Comparison of ENCODE assay signal across 7 cellular contexts in the genomic region with DNA sequence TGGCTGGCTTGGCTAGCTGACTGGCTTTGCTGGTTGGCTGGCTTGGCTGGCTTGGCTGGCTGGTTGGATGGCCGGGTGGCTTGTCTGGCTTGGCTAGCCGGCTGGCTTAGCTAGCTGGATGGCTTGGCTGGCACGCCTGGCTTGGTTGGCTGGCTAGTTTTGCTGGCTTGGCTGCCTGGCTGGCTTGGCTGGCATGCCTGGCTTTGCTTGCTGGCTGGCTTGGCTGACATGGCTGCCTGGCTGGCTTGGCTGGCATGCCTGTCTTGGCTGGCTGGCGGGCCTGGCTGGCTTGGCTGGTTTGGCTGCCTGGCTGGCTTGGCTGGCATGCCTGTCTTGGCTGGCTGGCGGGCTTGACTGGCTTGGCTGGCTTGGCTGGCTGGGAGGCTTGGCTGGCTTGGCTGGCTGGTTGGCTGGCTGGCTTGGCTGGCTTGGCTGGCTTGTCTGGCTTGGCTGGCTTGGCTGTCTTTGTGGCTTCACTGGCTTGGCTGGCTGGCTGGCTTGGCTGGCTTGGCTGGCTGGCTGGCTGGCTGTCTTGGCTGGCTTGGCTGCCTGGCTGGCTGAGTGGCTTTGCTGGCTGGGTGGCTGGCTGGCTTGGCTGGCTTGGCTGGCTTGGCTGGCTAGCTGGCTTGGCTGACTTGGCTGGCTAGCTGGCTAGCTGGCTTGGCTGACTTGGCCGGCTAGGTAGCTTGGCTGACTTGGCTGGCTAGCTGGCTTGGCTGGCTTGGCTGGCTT.
A peak's percentile ranks its signal among the peaks of the same experiment; 100 is the strongest.
DNase-seq lines count a peak whose midpoint lies in the region; ATAC-seq and TF ChIP-seq lines count a peak whose summit lies in the region.
"Not testable (repeated sequence)": the region's sequence is repeated elsewhere in the genome, so short reads cannot be mapped to it uniquely, and the experiment has no call there.

No MANE protein-coding gene starts in this region.

- not testable (repeated sequence) for H3K27me3 ChIP-seq in naive thymus-derived CD4-positive, alpha-beta T cell (ENCODE audit: control insufficient read depth in 2 of 2, insufficient read depth in 2 of 2, low read length in 2 of 2); sigmoid colon; upper lobe of right lung

- POLR2A ChIA-PET in naive thymus-derived CD4-positive, alpha-beta T cell (lab: Charles Lee) = not testable (repeated sequence)

- not testable (repeated sequence) for H3K4me3 ChIP-seq in naive thymus-derived CD4-positive, alpha-beta T cell (ENCODE audit: low read length); sigmoid colon; upper lobe of right lung

- peak; percentile 11 for DNase-seq in RPMI8226
- peak; percentile 30 for DNase-seq in ecto neural progenitor cell (ENCODE audit: low spot score)
- peak; percentile 23 for DNase-seq in left cardiac atrium
- DNase-seq in left lobe of liver (ENCODE audit: low spot score) = peak; percentile 44
- not testable (repeated sequence) for DNase-seq in naive thymus-derived CD4-positive, alpha-beta T cell
- DNase-seq in sigmoid colon = peak; percentile 70
- peak; percentile 67 for DNase-seq in upper lobe of right lung

- intact Hi-C loops in left cardiac atrium (cut with DNase I); naive thymus-derived CD4-positive, alpha-beta T cell (cut with micrococcal nuclease); sigmoid colon (cut with DNase I); upper lobe of right lung (cut with DNase I): not testable (repeated sequence)

- H3K27ac ChIP-seq in naive thymus-derived CD4-positive, alpha-beta T cell (ENCODE audit: low read depth, low read length); sigmoid colon; upper lobe of right lung: not testable (repeated sequence)

- H3K27me3 Mint-ChIP-seq in naive thymus-derived CD4-positive, alpha-beta T cell = not testable (repeated sequence)

- not testable (repeated sequence) for TF ChIP-seq EP300 in sigmoid colon (IDR thresholded peaks at IDR 0.05)

- not testable (repeated sequence) for H3K4me3 Mint-ChIP-seq in naive thymus-derived CD4-positive, alpha-beta T cell

- ATAC-seq in left cardiac atrium, left lobe of liver: not testable (repeated sequence)
- ATAC-seq in naive thymus-derived CD4-positive, alpha-beta T cell = peak; percentile 11
- peak; percentile 22 for ATAC-seq in upper lobe of right lung

- H3K27ac Mint-ChIP-seq in naive thymus-derived CD4-positive, alpha-beta T cell = not testable (repeated sequence)

- not testable (repeated sequence) for TF ChIP-seq CTCF in sigmoid colon (IDR thresholded peaks at IDR 0.05); upper lobe of right lung (IDR thresholded peaks at IDR 0.05)

- CTCF ChIA-PET in naive thymus-derived CD4-positive, alpha-beta T cell (lab: Charles Lee) = not testable (repeated sequence)

- H3K9me3 ChIP-seq in naive thymus-derived CD4-positive, alpha-beta T cell (ENCODE audit: control insufficient read depth in 2 of 3, low read length in 3 of 3); sigmoid colon; upper lobe of right lung: not testable (repeated sequence)

- not testable (repeated sequence) for TF ChIP-seq POLR2A in sigmoid colon (IDR thresholded peaks at IDR 0.05)

- H3K36me3 ChIP-seq in naive thymus-derived CD4-positive, alpha-beta T cell (ENCODE audit: control insufficient read depth in 2 of 3, insufficient read depth in 3 of 3, low read length in 3 of 3); sigmoid colon; upper lobe of right lung: not testable (repeated sequence)

- WGBS in sigmoid colon, 2 donors = 89 to 93% methylated on average over 6 of the region's 6 CpGs

- H3K4me1 ChIP-seq in naive thymus-derived CD4-positive, alpha-beta T cell (ENCODE audit: control insufficient read depth in 2 of 2, insufficient read depth in 2 of 2, low read length in 2 of 2); sigmoid colon; upper lobe of right lung: not testable (repeated sequence)

- H3K36me3 Mint-ChIP-seq in naive thymus-derived CD4-positive, alpha-beta T cell = not testable (repeated sequence)

- H3K4me1 Mint-ChIP-seq in naive thymus-derived CD4-positive, alpha-beta T cell = not testable (repeated sequence)

- H3K9me3 Mint-ChIP-seq in naive thymus-derived CD4-positive, alpha-beta T cell = peaks cover 0 to 19% (median 4%) of the 10 kb centered on the region in 11 donors
